8 cellular contexts compared by ENCODE assay signal in genomic region chr5:154520861-154521453, GRCh38. TPM values are rescaled to one million over a fixed set of nuclear protein-coding genes. Genes with fewer than 3 reads are reported as not detected.
DNase-seq lines count a peak whose midpoint lies in the region; ATAC-seq and TF ChIP-seq lines count a peak whose summit lies in the region.

No MANE protein-coding gene starts in this region.

- WGBS in right lobe of liver (ENCODE audit: insufficient coverage, low coverage, low lambda C conversion rate, missing lambda C conversion rate) = 4% methylated on average over 13 of the region's 15 CpGs

- TF ChIP-seq CTCF in right lobe of liver (IDR thresholded peaks at IDR 0.05) = peak; percentile 42 to 72 (median 66)

- no peaks in the 10 kb centered on the region for H3K36me3 ChIP-seq in right lobe of liver

- ATAC-seq in right lobe of liver (peak; percentile 70 to 78 (median 74)), HG03196 (IDR thresholded peaks at IDR 0.05; ENCODE audit: unreplicated experiment) (no peak), GM21529 (IDR thresholded peaks at IDR 0.05; ENCODE audit: unreplicated experiment) (no peak), HG03442 (IDR thresholded peaks at IDR 0.05; ENCODE audit: unreplicated experiment) (no peak)

- in situ Hi-C loops in T47D (cut with HindIII; ENCODE audit: low pct_unique_long_range_greater_than_20kb, low sequenced_read_pairs) = no loop called here

- intact Hi-C loops in right lobe of liver (cut with DNase I) = no loop called here

- no peaks in the 10 kb centered on the region for H3K9me3 ChIP-seq in right lobe of liver

- H3K27ac ChIP-seq in right lobe of liver = no peak overlapping the region

- peaks cover 0 to 4% (median 2%) of the 10 kb centered on the region in 4 donors for H3K4me1 ChIP-seq in right lobe of liver

- no peak overlapping the region for H3K4me3 ChIP-seq in right lobe of liver

- TF ChIP-seq POLR2A in right lobe of liver (IDR thresholded peaks at IDR 0.05) = no peak

- DNase-seq in NCI-H510A treated with DMSO at 0.1 percent for 48 hours (lab: John Stamatoyannopoulos, UW) = peak; percentile 26
- DNase-seq in NCI-H510A (lab: John Stamatoyannopoulos, UW) = no peak
- DNase-seq in LoVo (ENCODE audit: low spot score) = peak; percentile 86
- peak; percentile 77 to 78 for DNase-seq in T47D (ENCODE audit: low read depth in 1 of 2, low spot score in 1 of 2)
- DNase-seq in right lobe of liver = no peak

- no peaks in the 10 kb centered on the region for H3K27me3 ChIP-seq in right lobe of liver

RNA-seq across cellular contexts. Expression of gene HAND1, which starts 42.9 kb away (rescaled TPM):
- total RNA-seq in right lobe of liver = not detected

Comparison
In these comparisons a context has a peak if more than half of its experiments do, and no peak if none do; other contexts are left out.
1. DNase-seq: peak in NCI-H510A treated with DMSO at 0.1 percent for 48 hours (single experiment), LoVo (single experiment) and T47D (2 of 2); none in NCI-H510A (single experiment) and right lobe of liver (0 of 3).
2. ATAC-seq: peak in right lobe of liver (4 of 4); none in HG03196 (single experiment), GM21529 (single experiment) and HG03442 (single experiment).